ENCODE assay signal across 1 cellular context in genomic region chr16:19555186-19555937, GRCh38.
TF ChIP-seq lines count a peak whose summit lies in the region.

Gene VPS35L (plus strand): TSS chr16:19555703. CDS start chr16:19555730, 27 bp downstream.

TF ChIP-seq in GM23338, 12 proteins besides CTCF, POLR2A, EP300 and RAD21 (continued from another document):
- TF ChIP-seq REST (IDR thresholded peaks at IDR 0.05; ENCODE audit: unreplicated experiment) (no peak), EZH2phosphoT487 (IDR thresholded peaks at IDR 0.05; ENCODE audit: unreplicated experiment) (no peak), ZNF331 (CRISPR knock-in tag; IDR thresholded peaks at IDR 0.05; ENCODE audit: low read depth) (no peak), STAT1 (IDR thresholded peaks at IDR 0.05; ENCODE audit: unreplicated experiment) (no peak), ZNF462 (CRISPR knock-in tag; IDR thresholded peaks at IDR 0.05) (no peak)
